Comparison of ENCODE assay signal across 22 cellular contexts in the genomic region with DNA sequence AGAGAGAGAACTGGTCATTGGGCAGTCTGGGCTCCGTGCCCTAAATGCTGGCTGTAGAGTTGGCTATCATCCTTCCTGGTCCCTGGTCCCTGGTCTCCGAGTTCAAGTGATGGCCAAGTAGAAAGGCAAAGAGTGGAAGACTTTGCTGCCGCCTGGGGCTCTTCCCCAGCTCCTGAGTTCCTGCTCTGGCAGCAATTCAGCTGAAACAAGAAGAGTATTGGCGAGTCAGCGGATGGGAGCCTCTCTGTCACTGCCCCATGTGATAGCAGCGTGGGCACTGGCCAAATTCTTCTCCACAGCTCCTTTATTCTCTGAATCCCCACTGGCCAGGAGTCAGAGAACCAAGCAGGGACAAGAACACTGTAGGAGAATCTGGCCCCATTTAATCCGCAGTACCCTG.
DNase-seq lines count a peak whose midpoint lies in the region; ATAC-seq and TF ChIP-seq lines count a peak whose summit lies in the region.
"Had no signal": no experiment of that assay in that cellular context is flagged by ENCODE, and none has a peak within 500 bp of the region (broad histone marks: within the 10 kb centered on the region; RNA-seq: fewer than 3 reads in every experiment).

No MANE protein-coding gene starts in this region.

- H3K9me3 ChIP-seq in heart left ventricle = no peaks in the 10 kb centered on the region
- H3K9me3 ChIP-seq: right atrium auricular region, tibial nerve had no signal

- TF ChIP-seq CTCF in heart left ventricle (IDR thresholded peaks at IDR 0.05) = no peak

- H3K27me3 ChIP-seq in layer of hippocampus (ENCODE audit: control insufficient read depth, insufficient read depth, low read length) (no peaks in the 10 kb centered on the region), heart left ventricle (peaks cover 0 to 4% (median 0%) of the 10 kb centered on the region in 9 donors)
- H3K27me3 ChIP-seq: right atrium auricular region, tibial nerve had no signal

- no peak for ATAC-seq in heart left ventricle
- ATAC-seq: activated CD8-positive, alpha-beta T cell treated with anti-CD3 and anti-CD28 coated beads, Interleukin-2, amount 10 ng/mL, durations not matched to agents 7 days and 5 days; CD8-positive, alpha-beta T cell; left lobe of liver; naive thymus-derived CD4-positive, alpha-beta T cell; stimulated activated naive B cell treated with anti-CD40 and anti-IgM and Interleukin-4, amounts not matched to agents 10 μg/mL and 1 μg/mL and 100 μg/mL, for 72 hours had no signal

- TF ChIP-seq POLR2A in heart left ventricle (IDR thresholded peaks at IDR 0.05) = no peak

- no peaks in the 10 kb centered on the region for H3K36me3 ChIP-seq in heart left ventricle
- H3K36me3 ChIP-seq: right atrium auricular region, tibial nerve had no signal

- no peaks in the 10 kb centered on the region for H3K4me1 ChIP-seq in heart left ventricle
- H3K4me1 ChIP-seq: right atrium auricular region, tibial nerve had no signal

- no peak overlapping the region for H3K4me3 ChIP-seq in heart left ventricle
- H3K4me3 ChIP-seq: right atrium auricular region, tibial nerve had no signal

- DNase-seq in NCI-H1092 treated with DMSO at 0.1 percent for 48 hours (lab: John Stamatoyannopoulos, UW) (peak; percentile 19), NCI-H1092 (lab: John Stamatoyannopoulos, UW) (no peak), RPMI8226 (no peak), heart left ventricle (no peak)
- DNase-seq in activated effector memory CD4-positive, alpha-beta T cell treated with Interleukin-2 at 50 U/mL for 16 hours = no peak
- DNase-seq: activated CD8-positive, alpha-beta T cell treated with anti-CD3 and anti-CD28 coated beads, Interleukin-2, amount 10 ng/mL, durations not matched to agents 7 days and 5 days; activated gamma-delta T cell treated with Interleukin-2 at 50 U/mL for 16 hours; CD8-positive, alpha-beta T cell; GDM1; glutamatergic neuron; mesendoderm; naive thymus-derived CD4-positive, alpha-beta T cell; NCI-H2107; stimulated activated CD4-positive, alpha-beta T cell treated with anti-CD3 and anti-CD28 coated beads, Interleukin-4, amount 100 ng/mL, for 24 hours; stimulated activated naive B cell treated with anti-CD40 and anti-IgM and Interleukin-4, amounts not matched to agents 10 μg/mL and 1 μg/mL and 100 μg/mL, for 72 hours had no signal

- intact Hi-C loops in heart left ventricle (cut with DNase I) = no loop called here

- 59 to 67% (median 64%) methylated on average over 7 of the region's 7 CpGs for WGBS in heart left ventricle, 4 donors

- peak overlapping the region; percentile 89 for H3K27ac ChIP-seq in cingulate gyrus (ENCODE audit: low read depth, low read length)
- H3K27ac ChIP-seq in layer of hippocampus (ENCODE audit: low read depth, low read length) = peak overlapping the region; percentile 67
- peak overlapping the region; percentile 86 for H3K27ac ChIP-seq in temporal lobe (ENCODE audit: low read depth, low read length)
- no peak overlapping the region for H3K27ac ChIP-seq in heart left ventricle
- H3K27ac ChIP-seq: 22Rv1, right atrium auricular region, tibial nerve had no signal

Comparison
In these comparisons a context has a peak if more than half of its experiments do, and no peak if none do; other contexts are left out.
1. H3K27ac ChIP-seq: peak in cingulate gyrus (single experiment), layer of hippocampus (single experiment) and temporal lobe (single experiment); none in heart left ventricle (0 of 12).